ENCODE assay signal across 8 cellular contexts in the genomic region with DNA sequence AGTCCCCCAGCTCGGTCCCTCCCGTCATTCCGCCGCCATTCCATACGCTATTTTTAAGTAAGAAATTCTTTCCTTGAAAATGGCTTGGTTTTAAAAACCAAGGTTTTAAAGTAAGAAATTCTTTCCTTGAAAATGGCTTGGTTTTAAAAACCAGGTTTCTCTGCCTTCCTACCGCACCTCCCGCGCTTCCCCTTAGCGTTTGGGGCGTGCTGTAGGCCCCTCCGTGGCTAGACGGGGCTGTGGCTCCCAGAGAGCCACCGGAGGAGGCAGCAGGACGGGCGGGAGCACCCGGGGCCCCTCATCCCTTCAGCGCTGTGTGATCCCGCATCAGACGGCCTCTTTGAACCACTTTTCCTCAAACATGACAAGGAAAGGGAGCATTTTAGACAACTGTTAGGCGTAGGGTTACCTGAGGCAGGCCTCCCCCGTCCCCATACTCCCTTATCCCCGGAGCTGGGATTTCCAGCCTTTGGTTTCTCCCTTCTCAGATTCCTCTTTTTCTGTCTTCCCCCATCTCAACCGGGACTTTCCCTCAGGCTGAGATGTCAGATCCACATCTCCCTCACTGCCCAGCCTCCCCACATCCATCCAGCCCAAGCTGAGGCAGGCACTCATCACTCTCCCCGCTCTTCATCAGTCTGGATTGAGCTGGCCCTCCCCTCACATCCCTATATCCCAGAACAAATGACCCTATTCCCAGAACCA. TPM values are rescaled to one million over a fixed set of nuclear protein-coding genes. Genes with fewer than 3 reads are reported as not detected.
A peak's percentile ranks its signal among the peaks of the same experiment; 100 is the strongest.
DNase-seq lines count a peak whose midpoint lies in the region; ATAC-seq, FAIRE-seq and TF ChIP-seq lines count a peak whose summit lies in the region.

No MANE protein-coding gene starts in this region.

- H3K27me3 ChIP-seq in BJ (ENCODE audit: control insufficient read depth, insufficient read depth, low read length): peaks cover 2% of the 10 kb centered on the region; the same call in 1 of the 2 replicates
- H3K27me3 ChIP-seq in Karpas-422 (ENCODE audit: low read length): no peaks in the 10 kb centered on the region
- H3K27me3 ChIP-seq in duodenal mucosa (ENCODE audit: control insufficient read depth in 1 of 2, insufficient read depth in 2 of 2, low read length in 2 of 2): no peaks in the 10 kb centered on the region

- intact Hi-C loops in natural killer cell (cut with micrococcal nuclease): loop anchor here (2.0 to 5.0 kb wide), 5 partner anchors 54 to 556 kb away; partner anchors contain the start of gene TTF2

- no peaks in the 10 kb centered on the region for H4K20me1 ChIP-seq in Karpas-422 (ENCODE audit: insufficient read depth, low read depth, low read length)

- H3K4me1 ChIP-seq in Karpas-422 (ENCODE audit: low read length) (peaks cover 23% of the 10 kb centered on the region), duodenal mucosa (ENCODE audit: control insufficient read depth in 1 of 2, insufficient read depth in 2 of 2, low read length in 2 of 2) (peaks cover 25 to 34% of the 10 kb centered on the region in 2 donors)

- H3K9ac ChIP-seq in Karpas-422 (ENCODE audit: low read length) (peak overlapping the region; percentile 77), duodenal mucosa (ENCODE audit: low read depth in 1 of 2, low read length in 2 of 2) (peak overlapping the region; percentile 73 to 93)

- no peak for TF ChIP-seq POLR2A in GM12892 (IDR thresholded peaks at IDR 0.05; ENCODE audit: low read depth, low read length)

- ATAC-seq in natural killer cell: no peak
- no peak for ATAC-seq in HG03280 (IDR thresholded peaks at IDR 0.05; ENCODE audit: unreplicated experiment)

- H3K36me3 Mint-ChIP-seq in natural killer cell: no peaks in the 10 kb centered on the region

- no peaks in the 10 kb centered on the region for H3K36me3 ChIP-seq in BJ (ENCODE audit: control insufficient read depth, insufficient read depth, low read length)
- no peaks in the 10 kb centered on the region for H3K36me3 ChIP-seq in Karpas-422 (ENCODE audit: insufficient read depth, low read length)
- no peaks in the 10 kb centered on the region for H3K36me3 ChIP-seq in duodenal mucosa (ENCODE audit: control insufficient read depth in 1 of 2, insufficient read depth in 2 of 2, low read length in 2 of 2)

- no peak for FAIRE-seq in GM12892 (lab: Jason Lieb, UNC)

- H3K27ac Mint-ChIP-seq in natural killer cell: peak overlapping the region; percentile 82 to 90

- H3K9me3 ChIP-seq in Karpas-422 (ENCODE audit: low read length): no peaks in the 10 kb centered on the region
- H3K9me3 ChIP-seq in duodenal mucosa (ENCODE audit: control insufficient read depth in 1 of 2, low read length in 2 of 2): no peaks in the 10 kb centered on the region

- peak overlapping the region; percentile 86 for H3K4me3 Mint-ChIP-seq in natural killer cell

- no peaks in the 10 kb centered on the region for H3K9me3 Mint-ChIP-seq in natural killer cell

- H3K4me3 ChIP-seq in BJ (ENCODE audit: low read depth, low read length) (peak overlapping the region; percentile 87), Karpas-422 (ENCODE audit: low read length) (peak overlapping the region; percentile 89; the same call in 1 of the 2 replicates), duodenal mucosa (ENCODE audit: low read depth in 1 of 2, low read length in 2 of 2) (peak overlapping the region; percentile 73 to 82)

- no peaks in the 10 kb centered on the region for H3K79me2 ChIP-seq in Karpas-422 (ENCODE audit: low read length)

- peak overlapping the region; percentile 94 for H3K4me2 ChIP-seq in Karpas-422 (ENCODE audit: low read depth, low read length, poor library complexity, severe bottlenecking)

- H3K27me3 Mint-ChIP-seq in natural killer cell (ENCODE audit: low read depth in 2 of 2): peaks cover 9 to 19% of the 10 kb centered on the region in 2 donors

- H3K9me2 ChIP-seq in Karpas-422 (replicated peaks; ENCODE audit: insufficient read depth, low read length): no peaks in the 10 kb centered on the region

- H2AFZ ChIP-seq in Karpas-422 (ENCODE audit: low read length): peak overlapping the region; percentile 97

- CTCF ChIA-PET in BJ (lab: Yijun Ruan, JAX): interaction anchor here (1.0 to 5.3 kb wide), 2 partner anchors 13 to 26 kb away, joined by 3 to 75 read pairs; no protein-coding TSS in a partner anchor

- no peak overlapping the region for H3K27ac ChIP-seq in Karpas-422 (ENCODE audit: low read length)
- H3K27ac ChIP-seq in duodenal mucosa (ENCODE audit: low read depth, low read length): peak overlapping the region; percentile 40

- POLR2A ChIA-PET in BJ (lab: Charles Lee): no interaction called here

- no peak for DNase-seq in BJ (ENCODE audit: low read depth)
- no peak for DNase-seq in Karpas-422
- no peak for DNase-seq in natural killer cell
- no peak for DNase-seq in GM12892 (ENCODE audit: insufficient read length)
- DNase-seq in HPDE6-E6E7 (ENCODE audit: extremely low spot score): no peak
- DNase-seq in pons (ENCODE audit: low spot score): no peak

- TF ChIP-seq CTCF in BJ (IDR thresholded peaks at IDR 0.05; ENCODE audit: insufficient read depth, low read depth, low read length): no peak
- TF ChIP-seq CTCF in natural killer cell (IDR thresholded peaks at IDR 0.05): no peak

- peaks cover 50 to 54% of the 10 kb centered on the region in 2 donors for H3K4me1 Mint-ChIP-seq in natural killer cell

RNA-seq across cellular contexts. Expression of gene CD58, which starts 0.5 kb away (rescaled TPM):
- polyA plus RNA-seq in BJ (2011; rRNA removed): 11.7 and 18.9 TPM in 2 replicates
- 4.2 and 4.3 TPM in 2 replicates for polyA minus RNA-seq in BJ (2011; rRNA and poly(A)+ RNA removed)
- total RNA-seq in Karpas-422 (2014; rRNA removed; shearing (Covaris generic); ENCODE audit: low replicate concordance): 1.2 and 2.3 TPM in 2 replicates
- 10 to 100 TPM; 27.4 to 34.0 (median 28.6) TPM for total RNA-seq in natural killer cell
- polyA plus RNA-seq in GM12892 (2012; ENCODE audit: missing spikeins): 172 TPM
